8 cellular contexts compared by ENCODE assay signal in genomic region chr4:140884431-140885058, GRCh38.
DNase-seq lines count a peak whose midpoint lies in the region; ATAC-seq and TF ChIP-seq lines count a peak whose summit lies in the region.

No MANE protein-coding gene starts in this region.

- ATAC-seq in GM19452 (IDR thresholded peaks at IDR 0.05; ENCODE audit: unreplicated experiment) (peak; percentile 87), HG03460 (IDR thresholded peaks at IDR 0.05; ENCODE audit: unreplicated experiment) (peak; percentile 85), GM18873 (IDR thresholded peaks at IDR 0.05; ENCODE audit: low FRiP score, unreplicated experiment) (no peak)

- H3K27me3 ChIP-seq in tibial artery, result no peaks in the 10 kb centered on the region

- in situ Hi-C loops in astrocyte of the spinal cord (cut with HindIII; ENCODE audit: low sequenced_read_pairs), result loop anchor here (25.0 kb wide), 1 partner anchor 253 kb away; the partner anchor contains the start of gene RNF150

- H3K9me3 ChIP-seq in tibial artery, result peaks cover 0 to 5% (median 0%) of the 10 kb centered on the region in 3 donors

- no peaks in the 10 kb centered on the region for H3K36me3 ChIP-seq in tibial artery

- peak; percentile 78 for TF ChIP-seq CTCF in astrocyte of the spinal cord (IDR thresholded peaks at IDR 0.05; ENCODE audit: low read depth, low read length)
- peak; percentile 30 to 46 for TF ChIP-seq CTCF in tibial artery (IDR thresholded peaks at IDR 0.05)

- H3K27ac ChIP-seq in tibial artery, result no peak overlapping the region

- DNase-seq in EH (ENCODE audit: low read depth), result peak; percentile 78
- DNase-seq in NCI-H526 treated with DMSO at 0.1 percent for 48 hours (lab: John Stamatoyannopoulos, UW), result peak; percentile 47
- peak; percentile 73 for DNase-seq in astrocyte of the spinal cord (ENCODE audit: low read depth, low spot score)
- DNase-seq in inferior parietal cortex (ENCODE audit: extremely low spot score), result peak; percentile 27
- no peak for DNase-seq in tibial artery

- intact Hi-C loops in tibial artery (cut with DNase I; ENCODE audit: low total_unique reads), result no loop called here

- peaks cover 0 to 5% (median 0%) of the 10 kb centered on the region in 4 donors for H3K4me1 ChIP-seq in tibial artery

- H3K4me3 ChIP-seq in astrocyte of the spinal cord (ENCODE audit: low read depth, low read length) (no peak overlapping the region), tibial artery (no peak overlapping the region)

Comparison
In these comparisons a context has a peak if more than half of its experiments do, and no peak if none do; other contexts are left out.
1. DNase-seq: peak in EH (single experiment), NCI-H526 treated with DMSO at 0.1 percent for 48 hours (single experiment), astrocyte of the spinal cord (single experiment) and inferior parietal cortex (single experiment); none in tibial artery (0 of 2).